In the genomic region with DNA sequence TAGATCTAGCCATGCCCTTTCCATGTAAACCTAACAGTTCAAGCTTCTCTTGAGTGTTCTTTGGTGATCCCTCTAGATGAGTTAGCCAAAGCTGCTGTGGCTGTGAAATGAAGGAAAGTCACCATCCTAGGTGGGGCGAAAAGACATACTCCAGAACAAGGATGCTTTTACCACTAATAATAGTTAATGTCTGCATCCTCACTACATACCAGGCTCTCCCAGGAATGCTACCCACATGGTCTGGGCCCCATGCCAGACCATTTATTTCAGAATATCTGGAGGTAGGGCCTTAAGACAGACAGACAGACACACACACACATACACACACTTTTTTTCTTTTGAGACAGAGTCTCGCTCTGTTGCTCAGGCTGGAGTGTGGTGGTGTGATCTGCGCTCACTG, we compare ENCODE assay signal across 14 cellular contexts. TPM values are rescaled to one million over a fixed set of nuclear protein-coding genes. Genes with fewer than 3 reads are reported as not detected.
A peak's percentile ranks its signal among the peaks of the same experiment; 100 is the strongest.
DNase-seq lines count a peak whose midpoint lies in the region; ATAC-seq and TF ChIP-seq lines count a peak whose summit lies in the region.
"Had no signal": no experiment of that assay in that cellular context is flagged by ENCODE, and none has a peak within 500 bp of the region (broad histone marks: within the 10 kb centered on the region; RNA-seq: fewer than 3 reads in every experiment).

No MANE protein-coding gene starts in this region.

- no peak for TF ChIP-seq POLR2A in esophagus muscularis mucosa (IDR thresholded peaks at IDR 0.05; ENCODE audit: low read depth)

- DNase-seq in H4 (ENCODE audit: low spot score): peak; percentile 89
- peak; percentile 60 to 62 for DNase-seq in SJCRH30
- no peak for DNase-seq in esophagus muscularis mucosa (ENCODE audit: extremely low spot score)
- no peak for DNase-seq in thoracic aorta (ENCODE audit: low spot score)
- no peak for DNase-seq in activated CD4-positive, CD25-positive, alpha-beta regulatory T cell treated with anti-CD3 and anti-CD28 coated beads, Interleukin-2, amount 50 U/mL, for 72 hours
- no peak for DNase-seq in psoas muscle
- DNase-seq: activated CD8-positive, alpha-beta memory T cell treated with anti-CD3 and anti-CD28 coated beads, Interleukin-2, amount 50 U/mL, for 4 hours; effector CD4-positive, alpha-beta T cell; heart right ventricle; left ventricle myocardium inferior; NCI-H1436 treated with DMSO at 0.1 percent for 48 hours; NCI-H524 had no signal

- TF ChIP-seq EP300 in esophagus muscularis mucosa (IDR thresholded peaks at IDR 0.05): no peak

- ATAC-seq in thoracic aorta (ENCODE audit: insufficient number of reproducible peaks, low FRiP score, low read depth): no peak
- no peak for ATAC-seq in HG03135 (IDR thresholded peaks at IDR 0.05; ENCODE audit: unreplicated experiment)
- no peak for ATAC-seq in psoas muscle
- ATAC-seq: heart right ventricle had no signal

- H3K27ac ChIP-seq in SJCRH30 (no peak overlapping the region), esophagus muscularis mucosa (replicated peaks in 1 of 4) (peak overlapping the region; percentile 69 to 79 (median 77)), thoracic aorta (peak overlapping the region; percentile 82 to 91), psoas muscle (no peak overlapping the region)
- H3K27ac ChIP-seq: skin epidermis had no signal

- H3K4me1 ChIP-seq in SJCRH30 (peaks cover 29% of the 10 kb centered on the region), esophagus muscularis mucosa (peaks cover 49 to 74% (median 67%) of the 10 kb centered on the region in 4 donors), thoracic aorta (ENCODE audit: control insufficient read depth in 1 of 2, low read depth in 2 of 2) (peaks cover 34 to 83% of the 10 kb centered on the region in 2 donors), psoas muscle (peaks cover 71% of the 10 kb centered on the region)

- intact Hi-C loops in esophagus muscularis mucosa (cut with DNase I) (loop anchor here (10.0 kb wide), 1 partner anchor 78 kb away; no protein-coding TSS in a partner anchor), psoas muscle (cut with DNase I) (no loop called here)

- TF ChIP-seq CTCF in esophagus muscularis mucosa (IDR thresholded peaks at IDR 0.05) (no peak), thoracic aorta (IDR thresholded peaks at IDR 0.05) (no peak), psoas muscle (IDR thresholded peaks at IDR 0.05) (no peak)

- H3K27me3 ChIP-seq in SJCRH30: no peaks in the 10 kb centered on the region
- H3K27me3 ChIP-seq in esophagus muscularis mucosa: no peaks in the 10 kb centered on the region
- no peaks in the 10 kb centered on the region for H3K27me3 ChIP-seq in thoracic aorta (replicated peaks; ENCODE audit: insufficient read depth)
- no peaks in the 10 kb centered on the region for H3K27me3 ChIP-seq in psoas muscle (ENCODE audit: insufficient read depth in 3 of 3, low read length in 2 of 3)
- H3K27me3 ChIP-seq: heart right ventricle had no signal

- no peaks in the 10 kb centered on the region for H3K9me3 ChIP-seq in SJCRH30 (replicated peaks)
- H3K9me3 ChIP-seq in esophagus muscularis mucosa: no peaks in the 10 kb centered on the region
- no peaks in the 10 kb centered on the region for H3K9me3 ChIP-seq in thoracic aorta
- H3K9me3 ChIP-seq in psoas muscle: no peaks in the 10 kb centered on the region
- H3K9me3 ChIP-seq: heart right ventricle, left ventricle myocardium inferior had no signal

- no peaks in the 10 kb centered on the region for H3K36me3 ChIP-seq in SJCRH30
- H3K36me3 ChIP-seq in esophagus muscularis mucosa: no peaks in the 10 kb centered on the region
- no peaks in the 10 kb centered on the region for H3K36me3 ChIP-seq in thoracic aorta
- H3K36me3 ChIP-seq in psoas muscle (ENCODE audit: insufficient read depth in 1 of 2, low read depth in 1 of 2): no peaks in the 10 kb centered on the region
- H3K36me3 ChIP-seq: heart right ventricle, left ventricle myocardium inferior had no signal

- no peak overlapping the region for H3K4me3 ChIP-seq in SJCRH30
- no peak overlapping the region for H3K4me3 ChIP-seq in esophagus muscularis mucosa
- no peak overlapping the region for H3K4me3 ChIP-seq in thoracic aorta
- H3K4me3 ChIP-seq in psoas muscle: no peak overlapping the region
- H3K4me3 ChIP-seq: heart right ventricle, left ventricle myocardium inferior, skin epidermis had no signal

- 89% methylated on average over 3 of the region's 3 CpGs for WGBS in esophagus muscularis mucosa
- 97 to 99% (median 98%) methylated on average over 3 of the region's 3 CpGs for WGBS in psoas muscle, 3 donors

RNA-seq across cellular contexts. Expression of a gene that starts 14.7 kb away (rescaled TPM):
- 1.2 and 3.2 TPM in 2 replicates for total RNA-seq in H4 (2014; rRNA removed; shearing (Covaris generic))
- total RNA-seq in SJCRH30 (2014; rRNA removed; shearing (Covaris generic)): 0.83 and 1.1 TPM in 2 replicates
- total RNA-seq in esophagus muscularis mucosa: 1 to 10 TPM; 5.0 to 8.0 (median 7.2) TPM
- total RNA-seq in thoracic aorta: 10 to 100 TPM; 12.3 to 31.0 TPM
- total RNA-seq in psoas muscle: 10 to 100 TPM; 11.9 to 24.7 (median 20.0) TPM
- 10 to 100 TPM in 1 of 3 donors, 1 to 10 TPM in 2; 4.5 to 21.1 (median 8.0) TPM for polyA plus RNA-seq in psoas muscle

Comparison
In these comparisons a context has a peak if more than half of its experiments do, and no peak if none do; other contexts are left out.
1. DNase-seq: peak in H4 (single experiment) and SJCRH30 (2 of 2); none in esophagus muscularis mucosa (single experiment), thoracic aorta (single experiment), activated CD4-positive, CD25-positive, alpha-beta regulatory T cell treated with anti-CD3 and anti-CD28 coated beads, Interleukin-2, amount 50 U/mL, for 72 hours (single experiment) and psoas muscle (0 of 2).
2. H3K27ac ChIP-seq: peak in esophagus muscularis mucosa (4 of 4) and thoracic aorta (2 of 2); none in SJCRH30 (single experiment) and psoas muscle (single experiment).